Comparison of ENCODE assay signal across 17 cellular contexts in the genomic region with DNA sequence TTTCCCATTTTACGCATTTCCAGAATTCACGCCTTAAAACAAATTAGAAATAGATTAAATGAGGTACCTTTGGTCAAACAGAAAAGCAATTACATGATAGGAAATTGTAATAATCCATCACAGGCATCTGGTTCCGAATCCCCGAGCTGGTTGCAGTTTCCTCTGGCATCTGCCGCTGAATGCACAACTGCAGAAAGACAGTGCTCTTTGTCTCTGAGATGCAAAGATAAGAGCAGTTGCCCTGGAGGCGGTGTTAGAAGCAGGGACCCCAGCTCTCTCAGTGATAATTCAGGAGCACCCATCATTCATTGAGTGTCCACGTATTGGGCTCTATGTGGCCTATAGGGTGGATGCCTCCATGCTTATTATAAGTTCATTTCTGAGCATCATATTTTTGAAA.
DNase-seq lines count a peak whose midpoint lies in the region; ATAC-seq and TF ChIP-seq lines count a peak whose summit lies in the region.
"Had no signal": no experiment of that assay in that cellular context is flagged by ENCODE, and none has a peak within 500 bp of the region (broad histone marks: within the 10 kb centered on the region; RNA-seq: fewer than 3 reads in every experiment).

No MANE protein-coding gene starts in this region.

- intact Hi-C loops in sciatic nerve (cut with DNase I) = no loop called here

- DNase-seq in ELF-1 (ENCODE audit: low read depth, low spot score) = peak; percentile 7
- no peak for DNase-seq in endothelial cell (ENCODE audit: low spot score)
- DNase-seq in GM10248 (ENCODE audit: extremely low spot score) = no peak
- DNase-seq in sciatic nerve (ENCODE audit: low spot score) = no peak
- DNase-seq in superior temporal gyrus (ENCODE audit: extremely low spot score) = no peak
- DNase-seq: 8988T; CD8-positive, alpha-beta T cell; DMS 273 treated with DMSO at 0.1 percent for 48 hours; DMS53; DND-41; EL; GOT3; H7; HFFc6 had no signal

- TF ChIP-seq CTCF in endothelial cell (IDR thresholded peaks at IDR 0.05; ENCODE audit: unreplicated experiment) (no peak), GM10248 (IDR thresholded peaks at IDR 0.05; ENCODE audit: control extremely low read depth, extremely low read depth, low read depth, missing control alignments) (no peak)

- H3K4me1 Mint-ChIP-seq in endothelial cell (ENCODE audit: unreplicated experiment) = peaks cover 35% of the 10 kb centered on the region

- H3K9me3 Mint-ChIP-seq in endothelial cell (ENCODE audit: unreplicated experiment) = no peaks in the 10 kb centered on the region
- H3K9me3 Mint-ChIP-seq: CD8-positive, alpha-beta T cell; HFFc6 had no signal

- H3K36me3 Mint-ChIP-seq in endothelial cell (ENCODE audit: low read depth, unreplicated experiment) = peaks cover 20% of the 10 kb centered on the region
- H3K36me3 Mint-ChIP-seq: CD8-positive, alpha-beta T cell had no signal

- peaks cover 5% of the 10 kb centered on the region for H3K27me3 Mint-ChIP-seq in endothelial cell (ENCODE audit: unreplicated experiment)

- ATAC-seq in SK-N-SH treated with all-trans-retinoic acid at 6 μM for 48 hours (no peak), GM18909 (IDR thresholded peaks at IDR 0.05; ENCODE audit: poor library complexity, unreplicated experiment) (no peak), sciatic nerve (no peak)
- ATAC-seq: CD8-positive, alpha-beta T cell; HCT116 had no signal

- H3K27ac Mint-ChIP-seq in endothelial cell (ENCODE audit: unreplicated experiment) = peak overlapping the region; percentile 57
- H3K27ac Mint-ChIP-seq: CD8-positive, alpha-beta T cell; HFFc6 had no signal

- POLR2A ChIA-PET in GM10248 (lab: Yijun Ruan, JAX) = no interaction called here

- CTCF ChIA-PET in GM10248 (lab: Yijun Ruan, JAX) = no interaction called here

- no peak overlapping the region for H3K4me3 Mint-ChIP-seq in endothelial cell (ENCODE audit: unreplicated experiment)
- H3K4me3 Mint-ChIP-seq: CD8-positive, alpha-beta T cell; HFFc6 had no signal

TF ChIP-seq in SK-N-SH treated with all-trans-retinoic acid at 6 μM for 48 hours, 23 proteins besides CTCF, POLR2A, EP300 and RAD21:
- TF ChIP-seq ISL1 (CRISPR knock-in tag; IDR thresholded peaks at IDR 0.05) (no peak), TCF4 (CRISPR knock-in tag; IDR thresholded peaks at IDR 0.05; ENCODE audit: borderline replicate concordance) (peak; percentile 79; the same call in 1 of the 2 replicates), ESRRG (CRISPR knock-in tag; IDR thresholded peaks at IDR 0.05) (no peak), GLIS3 (CRISPR knock-in tag; IDR thresholded peaks at IDR 0.05) (no peak)
- TF ChIP-seq, protein P1, sequence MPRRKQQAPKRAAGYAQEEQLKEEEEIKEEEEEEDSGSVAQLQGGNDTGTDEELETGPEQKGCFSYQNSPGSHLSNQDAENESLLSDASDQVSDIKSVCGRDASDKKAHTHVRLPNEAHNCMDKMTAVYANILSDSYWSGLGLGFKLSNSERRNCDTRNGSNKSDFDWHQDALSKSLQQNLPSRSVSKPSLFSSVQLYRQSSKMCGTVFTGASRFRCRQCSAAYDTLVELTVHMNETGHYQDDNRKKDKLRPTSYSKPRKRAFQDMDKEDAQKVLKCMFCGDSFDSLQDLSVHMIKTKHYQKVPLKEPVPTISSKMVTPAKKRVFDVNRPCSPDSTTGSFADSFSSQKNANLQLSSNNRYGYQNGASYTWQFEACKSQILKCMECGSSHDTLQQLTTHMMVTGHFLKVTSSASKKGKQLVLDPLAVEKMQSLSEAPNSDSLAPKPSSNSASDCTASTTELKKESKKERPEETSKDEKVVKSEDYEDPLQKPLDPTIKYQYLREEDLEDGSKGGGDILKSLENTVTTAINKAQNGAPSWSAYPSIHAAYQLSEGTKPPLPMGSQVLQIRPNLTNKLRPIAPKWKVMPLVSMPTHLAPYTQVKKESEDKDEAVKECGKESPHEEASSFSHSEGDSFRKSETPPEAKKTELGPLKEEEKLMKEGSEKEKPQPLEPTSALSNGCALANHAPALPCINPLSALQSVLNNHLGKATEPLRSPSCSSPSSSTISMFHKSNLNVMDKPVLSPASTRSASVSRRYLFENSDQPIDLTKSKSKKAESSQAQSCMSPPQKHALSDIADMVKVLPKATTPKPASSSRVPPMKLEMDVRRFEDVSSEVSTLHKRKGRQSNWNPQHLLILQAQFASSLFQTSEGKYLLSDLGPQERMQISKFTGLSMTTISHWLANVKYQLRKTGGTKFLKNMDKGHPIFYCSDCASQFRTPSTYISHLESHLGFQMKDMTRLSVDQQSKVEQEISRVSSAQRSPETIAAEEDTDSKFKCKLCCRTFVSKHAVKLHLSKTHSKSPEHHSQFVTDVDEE (CRISPR knock-in tag; IDR thresholded peaks at IDR 0.05) = peak; percentile 76
TF ChIP-seq in SK-N-SH treated with all-trans-retinoic acid at 6 μM for 48 hours: peak in this region for 2.
